Comparison of ENCODE assay signal across 21 cellular contexts in genomic region chrX:646228-646495, GRCh38. TPM values are rescaled to one million over a fixed set of nuclear protein-coding genes. Genes with fewer than 3 reads are reported as not detected.
DNase-seq lines count a peak whose midpoint lies in the region; ATAC-seq, FAIRE-seq and TF ChIP-seq lines count a peak whose summit lies in the region.
"Had no signal": no experiment of that assay in that cellular context is flagged by ENCODE, and none has a peak within 500 bp of the region (broad histone marks: within the 10 kb centered on the region; RNA-seq: fewer than 3 reads in every experiment).

No MANE protein-coding gene starts in this region.

- no peaks in the 10 kb centered on the region for H3K4me1 ChIP-seq in A549
- no peaks in the 10 kb centered on the region for H3K4me1 ChIP-seq in vagina
- H3K4me1 ChIP-seq in transverse colon: peaks cover 0 to 5% (median 1%) of the 10 kb centered on the region in 4 donors
- H3K4me1 ChIP-seq: BLaER1, HAP-1 had no signal

- H3K9me3 Mint-ChIP-seq in WTC11: no peaks in the 10 kb centered on the region
- no peaks in the 10 kb centered on the region for H3K9me3 Mint-ChIP-seq in nephron progenitor cell

- no peaks in the 10 kb centered on the region for H3K36me3 Mint-ChIP-seq in WTC11
- H3K36me3 Mint-ChIP-seq in nephron progenitor cell (ENCODE audit: low read depth): no peaks in the 10 kb centered on the region
- H3K36me3 Mint-ChIP-seq: CD14-positive monocyte; CD4-positive, alpha-beta memory T cell had no signal

- no peak overlapping the region for H3K4me2 ChIP-seq in A549
- H3K4me2 ChIP-seq: BLaER1 had no signal

- H3K27me3 ChIP-seq in vagina: no peaks in the 10 kb centered on the region
- H3K27me3 ChIP-seq in transverse colon: peaks cover 37% of the 10 kb centered on the region

- H3K27ac ChIP-seq in A549 (no peak overlapping the region), vagina (no peak overlapping the region), transverse colon (no peak overlapping the region)
- H3K27ac ChIP-seq: 22Rv1, BLaER1, GM23248 had no signal

- H3K4me1 Mint-ChIP-seq in WTC11 (peaks cover 11% of the 10 kb centered on the region; the same call in 1 of the 2 replicates), nephron progenitor cell (peaks cover 21% of the 10 kb centered on the region)
- H3K4me1 Mint-ChIP-seq: CD14-positive monocyte had no signal

- FAIRE-seq in A549 (lab: Jason Lieb, UNC): peak; percentile 61
- FAIRE-seq: GM12878 had no signal

- WGBS in A549 (ENCODE audit: missing lambda C conversion rate): 30% methylated on average over 3 of the region's 3 CpGs
- 58 to 74% methylated on average over 2 to 3 of the region's 3 CpGs for WGBS in transverse colon (ENCODE audit: low coverage in 1 of 2), 2 donors

- H3K36me3 ChIP-seq in vagina (no peaks in the 10 kb centered on the region), transverse colon (no peaks in the 10 kb centered on the region)
- H3K36me3 ChIP-seq: BLaER1, HAP-1 had no signal

- TF ChIP-seq CTCF in A549 (IDR thresholded peaks at IDR 0.05) (no peak), WTC11 (IDR thresholded peaks at IDR 0.05) (no peak), nephron progenitor cell (IDR thresholded peaks at IDR 0.05) (no peak), vagina (IDR thresholded peaks at IDR 0.05) (no peak), transverse colon (IDR thresholded peaks at IDR 0.05) (no peak)

- POLR2A ChIA-PET in A549 (lab: Yijun Ruan, JAX): no interaction called here
- POLR2A ChIA-PET in WTC11 (lab: Charles Lee): no interaction called here

- peaks cover 65% of the 10 kb centered on the region for H3K27me3 Mint-ChIP-seq in WTC11 (ENCODE audit: low read depth)
- H3K27me3 Mint-ChIP-seq in nephron progenitor cell (ENCODE audit: low read depth, poor library complexity): peaks cover 75% of the 10 kb centered on the region

- DNase-seq in A549 (ENCODE audit: low read depth in 1 of 2, low spot score in 1 of 2): no peak
- no peak for DNase-seq in WTC11 (ENCODE audit: low spot score)
- DNase-seq in nephron progenitor cell: no peak
- peak; percentile 32 to 34 for DNase-seq in vagina (ENCODE audit: extremely low spot score in 2 of 2)
- no peak for DNase-seq in transverse colon
- no peak for DNase-seq in head of caudate nucleus
- no peak for DNase-seq in NCI-H748 treated with DMSO at 0.1 percent for 48 hours (lab: John Stamatoyannopoulos, UW)
- DNase-seq: CD4-positive, alpha-beta memory T cell; DMS153; DMS79; GM23248 had no signal

- CTCF ChIA-PET in A549 (lab: Yijun Ruan, JAX): no interaction called here
- CTCF ChIA-PET in WTC11 (lab: Charles Lee): no interaction called here

- H3K4me3 ChIP-seq in A549 (no peak overlapping the region), vagina (no peak overlapping the region), transverse colon (no peak overlapping the region)
- H3K4me3 ChIP-seq: BLaER1, GM12878, GM23248, HAP-1 had no signal

- no peak overlapping the region for H3K27ac Mint-ChIP-seq in WTC11
- H3K27ac Mint-ChIP-seq in nephron progenitor cell: no peak overlapping the region
- H3K27ac Mint-ChIP-seq: CD14-positive monocyte; CD4-positive, alpha-beta memory T cell had no signal

- TF ChIP-seq EP300 in A549 (IDR thresholded peaks at IDR 0.05) (no peak), transverse colon (IDR thresholded peaks at IDR 0.05; ENCODE audit: low read depth) (no peak)

- H3K4me3 Mint-ChIP-seq in WTC11 (peak overlapping the region; percentile 16; the same call in 1 of the 2 replicates), nephron progenitor cell (peak overlapping the region; percentile 43)
- H3K4me3 Mint-ChIP-seq: CD4-positive, alpha-beta memory T cell had no signal

- H3K9me3 ChIP-seq in A549 (no peaks in the 10 kb centered on the region), vagina (no peaks in the 10 kb centered on the region), transverse colon (no peaks in the 10 kb centered on the region)
- H3K9me3 ChIP-seq: BLaER1, HAP-1 had no signal

- in situ Hi-C loops in transverse colon (cut with MboI; ENCODE audit: low pct_ligation_motif_present in 1 of 4, low pct_unique_long_range_greater_than_20kb in 1 of 4, low sequenced_read_pairs in 3 of 4): no loop called here

- TF ChIP-seq POLR2A in A549 (IDR thresholded peaks at IDR 0.05; ENCODE audit: low read length) (no peak), vagina (IDR thresholded peaks at IDR 0.05) (no peak), transverse colon (IDR thresholded peaks at IDR 0.05) (no peak)

- no peak for TF ChIP-seq RAD21 in A549 (conservative IDR thresholded peaks at IDR 0.05 in 1 of 2, IDR thresholded peaks at IDR 0.05 in 1 of 2)

- ATAC-seq in A549 (no peak), WTC11 (no peak)

- intact Hi-C loops in vagina (cut with DNase I): loop anchor here (5.0 kb wide), 1 partner anchor 1156 kb away; no protein-coding TSS in a partner anchor
- intact Hi-C loops in transverse colon (cut with DNase I; ENCODE audit: low total_unique reads): no loop called here
- intact Hi-C loops in head of caudate nucleus (cut with DNase I): no loop called here

TF ChIP-seq in A549, 52 proteins besides CTCF, POLR2A, EP300 and RAD21 (continues in another document):
- TF ChIP-seq ESRRA (IDR thresholded peaks at IDR 0.05; ENCODE audit: borderline replicate concordance, low read length) (no peak), NFE2L2 (conservative IDR thresholded peaks at IDR 0.05; ENCODE audit: low read length) (no peak), CHD4 (IDR thresholded peaks at IDR 0.05; ENCODE audit: borderline replicate concordance) (no peak), NR3C1 (IDR thresholded peaks at IDR 0.05) (no peak), ZNF302 (CRISPR knock-in tag; IDR thresholded peaks at IDR 0.05) (no peak), HEYL (CRISPR knock-in tag; IDR thresholded peaks at IDR 0.05) (no peak), HOXA7 (CRISPR knock-in tag; IDR thresholded peaks at IDR 0.05) (no peak), RFX5 (IDR thresholded peaks at IDR 0.05) (no peak), FOSL2 (IDR thresholded peaks at IDR 0.05) (no peak), FOSL2 (CRISPR knock-in tag; IDR thresholded peaks at IDR 0.05) (no peak), ZFP36 (IDR thresholded peaks at IDR 0.05; ENCODE audit: borderline replicate concordance, partially characterized antibody) (no peak), MAFK (IDR thresholded peaks at IDR 0.05; ENCODE audit: partially characterized antibody) (no peak), BHLHE40 (IDR thresholded peaks at IDR 0.05; ENCODE audit: low read depth, low read length) (no peak), FOXS1 (CRISPR knock-in tag; IDR thresholded peaks at IDR 0.05) (no peak), PHF8 (IDR thresholded peaks at IDR 0.05; ENCODE audit: borderline replicate concordance, low read depth) (no peak), HOXB13 (CRISPR knock-in tag; IDR thresholded peaks at IDR 0.05; ENCODE audit: low read depth) (no peak)
- TF ChIP-seq, protein P1, sequence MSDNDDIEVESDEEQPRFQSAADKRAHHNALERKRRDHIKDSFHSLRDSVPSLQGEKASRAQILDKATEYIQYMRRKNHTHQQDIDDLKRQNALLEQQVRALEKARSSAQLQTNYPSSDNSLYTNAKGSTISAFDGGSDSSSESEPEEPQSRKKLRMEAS (IDR thresholded peaks at IDR 0.05): no peak

TF ChIP-seq in WTC11, 78 proteins besides CTCF, POLR2A, EP300 and RAD21 (continues in another document):
- TF ChIP-seq NFYB (CRISPR knock-in tag; conservative IDR thresholded peaks at IDR 0.05; ENCODE audit: low read depth) (no peak), E2F5 (CRISPR knock-in tag; IDR thresholded peaks at IDR 0.05) (no peak), GTF2I (CRISPR knock-in tag; conservative IDR thresholded peaks at IDR 0.05) (no peak)
- TF ChIP-seq, protein P2, sequence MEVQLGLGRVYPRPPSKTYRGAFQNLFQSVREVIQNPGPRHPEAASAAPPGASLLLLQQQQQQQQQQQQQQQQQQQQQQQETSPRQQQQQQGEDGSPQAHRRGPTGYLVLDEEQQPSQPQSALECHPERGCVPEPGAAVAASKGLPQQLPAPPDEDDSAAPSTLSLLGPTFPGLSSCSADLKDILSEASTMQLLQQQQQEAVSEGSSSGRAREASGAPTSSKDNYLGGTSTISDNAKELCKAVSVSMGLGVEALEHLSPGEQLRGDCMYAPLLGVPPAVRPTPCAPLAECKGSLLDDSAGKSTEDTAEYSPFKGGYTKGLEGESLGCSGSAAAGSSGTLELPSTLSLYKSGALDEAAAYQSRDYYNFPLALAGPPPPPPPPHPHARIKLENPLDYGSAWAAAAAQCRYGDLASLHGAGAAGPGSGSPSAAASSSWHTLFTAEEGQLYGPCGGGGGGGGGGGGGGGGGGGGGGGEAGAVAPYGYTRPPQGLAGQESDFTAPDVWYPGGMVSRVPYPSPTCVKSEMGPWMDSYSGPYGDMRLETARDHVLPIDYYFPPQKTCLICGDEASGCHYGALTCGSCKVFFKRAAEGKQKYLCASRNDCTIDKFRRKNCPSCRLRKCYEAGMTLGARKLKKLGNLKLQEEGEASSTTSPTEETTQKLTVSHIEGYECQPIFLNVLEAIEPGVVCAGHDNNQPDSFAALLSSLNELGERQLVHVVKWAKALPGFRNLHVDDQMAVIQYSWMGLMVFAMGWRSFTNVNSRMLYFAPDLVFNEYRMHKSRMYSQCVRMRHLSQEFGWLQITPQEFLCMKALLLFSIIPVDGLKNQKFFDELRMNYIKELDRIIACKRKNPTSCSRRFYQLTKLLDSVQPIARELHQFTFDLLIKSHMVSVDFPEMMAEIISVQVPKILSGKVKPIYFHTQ (CRISPR knock-in tag; IDR thresholded peaks at IDR 0.05): no peak

RNA-seq across cellular contexts. Expression of gene SHOX, which starts 15.6 kb away (rescaled TPM):
- not detected in 2 replicates for polyA plus RNA-seq in A549 (2011; rRNA removed)
- polyA plus RNA-seq in A549 (2012; cell fraction: cytosol; rRNA removed): not detected in 2 replicates
- polyA plus RNA-seq in A549 (2012; cell fraction: nucleus; rRNA removed): 0.04 TPM in 1 of 2 replicates, not detected in the other
- polyA plus RNA-seq in A549 (2017; fragmentation: RNase III; extraction: RNeasy Plus Mini Kit Qiagen cat#74134 plus additional on column Dnase treatment): not detected in 3 replicates
- not detected in 2 replicates for polyA minus RNA-seq in A549 (2011; rRNA and poly(A)+ RNA removed)
- total RNA-seq in WTC11 (2021): 0.09 to 0.14 TPM in 2 of 3 replicates, not detected in the other
- total RNA-seq in vagina: not detected
- total RNA-seq in transverse colon: 1 to 10 TPM in 1 of 4 donors, under 1 TPM in 2, not detected in 1; 0.14 to 2.6 (median 0.16) TPM
- total RNA-seq: A673; CD4-positive, alpha-beta memory T cell; Daoy; G401; GM12878; GM23248; HT-29 had no signal
- polyA plus RNA-seq: AG04450; CD14-positive monocyte; CD4-positive, alpha-beta memory T cell; GM23248 had no signal

Comparison
In these comparisons a context has a peak if more than half of its experiments do, and no peak if none do; other contexts are left out.
1. DNase-seq: peak in vagina (2 of 2); none in A549 (0 of 2), WTC11 (single experiment), nephron progenitor cell (single experiment), transverse colon (single experiment), head of caudate nucleus (0 of 42) and NCI-H748 treated with DMSO at 0.1 percent for 48 hours (single experiment).